ENCODE assay signal across 1 cellular context in the genomic region with DNA sequence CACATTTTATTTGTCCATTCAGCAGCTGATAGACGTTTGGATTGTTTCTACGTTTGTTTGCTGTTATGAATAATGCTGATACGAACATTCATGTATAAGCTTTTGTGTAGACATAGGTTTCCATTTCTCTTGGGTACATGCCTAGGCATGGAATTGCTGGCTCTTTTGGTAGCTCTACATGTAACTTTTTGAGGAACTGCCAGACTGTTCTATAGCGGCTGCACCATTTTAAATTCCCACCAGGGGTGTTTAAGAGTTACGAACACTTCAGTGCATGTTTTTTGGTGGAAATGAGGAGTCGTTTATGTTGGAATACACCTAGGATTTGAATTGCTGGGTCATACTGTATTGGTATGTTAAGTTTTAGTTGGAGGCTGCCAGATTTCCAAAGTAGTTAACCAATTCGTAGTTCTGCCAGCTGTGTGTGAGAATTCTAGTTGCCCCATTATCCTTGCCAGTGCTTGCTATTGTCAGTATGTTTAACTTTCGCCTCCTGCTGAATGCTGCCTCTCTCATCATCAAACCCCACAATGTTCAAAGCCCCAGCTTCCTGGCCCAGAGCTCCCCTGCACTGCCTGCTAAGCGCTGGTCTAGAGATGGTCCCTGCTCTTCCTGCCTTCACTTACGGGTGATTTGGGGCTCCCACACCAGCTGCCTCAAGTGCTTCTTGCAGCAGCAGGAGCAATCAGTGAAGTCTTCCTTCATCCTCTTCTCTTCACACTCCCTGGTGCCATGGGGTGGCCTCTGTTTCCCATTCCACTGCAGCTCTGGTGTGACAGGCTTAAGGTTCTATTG.
A peak's percentile ranks its signal among the peaks of the same experiment; 100 is the strongest.
TF ChIP-seq lines count a peak whose summit lies in the region.

No MANE protein-coding gene starts in this region.

TF ChIP-seq in H1, 55 proteins besides CTCF, POLR2A, EP300 and RAD21:
- 0 out of 4 replicates have a peak, but pooled peaks of 1 of the 2 experiments have one; percentile 17 for TF ChIP-seq HDAC2 (IDR thresholded peaks at IDR 0.05; ENCODE audit: borderline replicate concordance in 1 of 2, low read depth in 2 of 2, low read length in 2 of 2)
- no peak for TF ChIP-seq TCF12 (IDR thresholded peaks at IDR 0.05; ENCODE audit: low read depth, low read length)
TF ChIP-seq in H1: peak in this region for 1.
